ENCODE assay signal across 8 cellular contexts in genomic region chr10:63206997-63207952, GRCh38.
A peak's percentile ranks its signal among the peaks of the same experiment; 100 is the strongest.
DNase-seq lines count a peak whose midpoint lies in the region; ATAC-seq and TF ChIP-seq lines count a peak whose summit lies in the region.

No MANE protein-coding gene starts in this region.

- H3K27me3 Mint-ChIP-seq in activated naive CD4-positive, alpha-beta T cell treated with anti-CD3 and anti-CD28 coated beads for 36 hours (ENCODE audit: low read depth) = no peaks in the 10 kb centered on the region
- H3K27me3 Mint-ChIP-seq in stimulated activated naive B cell treated with anti-CD40 and anti-IgM and Interleukin-4, amounts not matched to agents 10 μg/mL and 1 μg/mL and 100 μg/mL, for 72 hours = no peaks in the 10 kb centered on the region

- intact Hi-C loops in activated naive CD4-positive, alpha-beta T cell treated with anti-CD3 and anti-CD28 coated beads for 36 hours (cut with micrococcal nuclease) = no loop called here
- intact Hi-C loops in ascending aorta (cut with DNase I) = loop anchor here (5.0 kb wide), 1 partner anchor 315 kb away; the partner anchor contains the start of gene REEP3

- H3K27me3 ChIP-seq in ascending aorta = no peaks in the 10 kb centered on the region
- H3K27me3 ChIP-seq in iPS-18a (ENCODE audit: control insufficient read depth, insufficient read depth, low read length) = no peaks in the 10 kb centered on the region

- H3K9me3 Mint-ChIP-seq in activated naive CD4-positive, alpha-beta T cell treated with anti-CD3 and anti-CD28 coated beads for 36 hours = no peaks in the 10 kb centered on the region
- H3K9me3 Mint-ChIP-seq in stimulated activated naive B cell treated with anti-CD40 and anti-IgM and Interleukin-4, amounts not matched to agents 10 μg/mL and 1 μg/mL and 100 μg/mL, for 72 hours = peaks cover 0 to 5% of the 10 kb centered on the region in 2 donors

- H3K36me3 Mint-ChIP-seq in activated naive CD4-positive, alpha-beta T cell treated with anti-CD3 and anti-CD28 coated beads for 36 hours (ENCODE audit: low read depth) = peaks cover 41% of the 10 kb centered on the region
- peaks cover 41 to 53% of the 10 kb centered on the region in 2 donors for H3K36me3 Mint-ChIP-seq in stimulated activated naive B cell treated with anti-CD40 and anti-IgM and Interleukin-4, amounts not matched to agents 10 μg/mL and 1 μg/mL and 100 μg/mL, for 72 hours

- H3K27ac ChIP-seq in KOPT-K1 (ENCODE audit: low read depth, low read length, poor library complexity, severe bottlenecking) (peak overlapping the region; percentile 12), ascending aorta (peak overlapping the region; percentile 28 to 60), iPS-18a (ENCODE audit: low read length) (no peak overlapping the region)

- no peak for DNase-seq in activated naive CD4-positive, alpha-beta T cell treated with anti-CD3 and anti-CD28 coated beads for 36 hours
- no peak for DNase-seq in activated naive CD4-positive, alpha-beta T cell treated with Interleukin-2 at 50 U/mL for 16 hours
- DNase-seq in ascending aorta (ENCODE audit: low spot score in 2 of 2) (no peak), NCI-H2107 (lab: John Stamatoyannopoulos, UW) (no peak)
- no peak for DNase-seq in stimulated activated naive B cell treated with anti-CD40 and anti-IgM and Interleukin-4, amounts not matched to agents 10 μg/mL and 1 μg/mL and 100 μg/mL, for 72 hours
- DNase-seq in stimulated activated naive CD8-positive, alpha-beta T cell treated with anti-CD3 and anti-CD28 coated beads, Interleukin-15, Interleukin-2, amounts not matched to agents 100 U/mL and 50 U/mL, for 24 hours = no peak

- H3K4me1 Mint-ChIP-seq in activated naive CD4-positive, alpha-beta T cell treated with anti-CD3 and anti-CD28 coated beads for 36 hours (ENCODE audit: low read depth) = peaks cover 49% of the 10 kb centered on the region
- peaks cover 30 to 59% of the 10 kb centered on the region in 2 donors for H3K4me1 Mint-ChIP-seq in stimulated activated naive B cell treated with anti-CD40 and anti-IgM and Interleukin-4, amounts not matched to agents 10 μg/mL and 1 μg/mL and 100 μg/mL, for 72 hours

- H3K4me3 ChIP-seq in ascending aorta (peak overlapping the region; percentile 14 to 35), iPS-18a (ENCODE audit: low read length) (peak overlapping the region; percentile 21)

- H3K4me3 Mint-ChIP-seq in activated naive CD4-positive, alpha-beta T cell treated with anti-CD3 and anti-CD28 coated beads for 36 hours = no peak overlapping the region
- no peak overlapping the region for H3K4me3 Mint-ChIP-seq in stimulated activated naive B cell treated with anti-CD40 and anti-IgM and Interleukin-4, amounts not matched to agents 10 μg/mL and 1 μg/mL and 100 μg/mL, for 72 hours

- no peak overlapping the region for H3K9ac ChIP-seq in iPS-18a (ENCODE audit: low read length)

- ATAC-seq in stimulated activated naive B cell treated with anti-CD40 and anti-IgM and Interleukin-4, amounts not matched to agents 10 μg/mL and 1 μg/mL and 100 μg/mL, for 72 hours (replicated peaks) = peak; percentile 42 to 55
- ATAC-seq in stimulated activated naive CD8-positive, alpha-beta T cell treated with anti-CD3 and anti-CD28 coated beads, Interleukin-15, Interleukin-2, amounts not matched to agents 100 U/mL and 50 U/mL, for 24 hours = no peak

- H3K9me3 ChIP-seq in KOPT-K1 (ENCODE audit: insufficient read depth, low read length, poor library complexity, severe bottlenecking) (no peaks in the 10 kb centered on the region), ascending aorta (no peaks in the 10 kb centered on the region), iPS-18a (ENCODE audit: control insufficient read depth, low read depth, low read length) (no peaks in the 10 kb centered on the region)

- peaks cover 76% of the 10 kb centered on the region for H3K36me3 ChIP-seq in KOPT-K1 (ENCODE audit: insufficient read depth, low read length)
- H3K36me3 ChIP-seq in ascending aorta = peaks cover 0 to 3% of the 10 kb centered on the region in 2 donors
- peaks cover 78% of the 10 kb centered on the region for H3K36me3 ChIP-seq in iPS-18a (ENCODE audit: control insufficient read depth, low read depth, low read length)

- H3K27ac Mint-ChIP-seq in activated naive CD4-positive, alpha-beta T cell treated with anti-CD3 and anti-CD28 coated beads for 36 hours = peak overlapping the region; percentile 24
- peak overlapping the region; percentile 73 for H3K27ac Mint-ChIP-seq in stimulated activated naive B cell treated with anti-CD40 and anti-IgM and Interleukin-4, amounts not matched to agents 10 μg/mL and 1 μg/mL and 100 μg/mL, for 72 hours

- H3K4me1 ChIP-seq in ascending aorta (peaks cover 5 to 27% of the 10 kb centered on the region in 2 donors), iPS-18a (ENCODE audit: control insufficient read depth, low read depth, low read length) (peaks cover 55% of the 10 kb centered on the region)

- CTCF ChIA-PET in activated naive CD4-positive, alpha-beta T cell treated with anti-CD3 and anti-CD28 coated beads for 36 hours (lab: Charles Lee) = interaction anchor here (0.6 to 1.3 kb wide), 3 partner anchors 40 to 563 kb away, joined by 3 to 4 read pairs (median 3); no protein-coding TSS in a partner anchor

- no peak for TF ChIP-seq CTCF in ascending aorta (IDR thresholded peaks at IDR 0.05)
